ENCODE assay signal across 8 cellular contexts in the genomic region with DNA sequence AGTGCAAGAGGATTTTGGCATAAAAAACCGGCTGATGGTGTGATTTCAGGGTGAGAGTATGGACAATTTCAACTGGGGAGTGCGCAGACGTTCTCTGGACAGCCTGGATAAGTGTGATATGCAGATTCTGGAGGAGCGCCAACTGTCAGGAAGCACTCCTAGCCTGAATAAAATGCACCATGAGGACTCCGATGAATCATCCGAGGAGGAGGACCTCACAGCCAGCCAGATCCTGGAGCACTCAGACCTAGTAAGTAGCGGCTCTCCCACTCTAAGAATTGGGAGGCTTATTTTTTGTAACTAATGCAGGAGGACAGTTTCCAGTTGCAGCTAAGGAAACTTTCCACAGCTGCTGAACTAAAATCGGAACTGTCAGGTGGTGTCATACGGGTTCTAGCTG. TPM values are rescaled to one million over a fixed set of nuclear protein-coding genes. Genes with fewer than 3 reads are reported as not detected.
DNase-seq lines count a peak whose midpoint lies in the region; ATAC-seq and TF ChIP-seq lines count a peak whose summit lies in the region.

No MANE protein-coding gene starts in this region.

- no peaks in the 10 kb centered on the region for H3K9me3 Mint-ChIP-seq in stimulated activated naive CD8-positive, alpha-beta T cell treated with anti-CD3 and anti-CD28 coated beads, Interleukin-15, amount 100 ng/mL, for 72 hours
- H3K9me3 Mint-ChIP-seq in Calu3 (ENCODE audit: low read depth, unreplicated experiment): no peaks in the 10 kb centered on the region

- no peak overlapping the region for H3K4me3 ChIP-seq in MG63

- H3K36me3 Mint-ChIP-seq in Calu3 (ENCODE audit: insufficient read depth, unreplicated experiment): no peaks in the 10 kb centered on the region

- H3K27ac Mint-ChIP-seq in stimulated activated naive CD8-positive, alpha-beta T cell treated with anti-CD3 and anti-CD28 coated beads, Interleukin-15, amount 100 ng/mL, for 72 hours: no peak overlapping the region
- no peak overlapping the region for H3K27ac Mint-ChIP-seq in Calu3 (ENCODE audit: unreplicated experiment)

- H3K9me3 ChIP-seq in MG63: no peaks in the 10 kb centered on the region

- H3K4me3 Mint-ChIP-seq in stimulated activated naive CD8-positive, alpha-beta T cell treated with anti-CD3 and anti-CD28 coated beads, Interleukin-15, amount 100 ng/mL, for 72 hours: no peak overlapping the region
- no peak overlapping the region for H3K4me3 Mint-ChIP-seq in Calu3 (ENCODE audit: low read depth, unreplicated experiment)

- H3K27me3 Mint-ChIP-seq in stimulated activated naive CD8-positive, alpha-beta T cell treated with anti-CD3 and anti-CD28 coated beads, Interleukin-15, amount 100 ng/mL, for 72 hours: no peaks in the 10 kb centered on the region
- H3K27me3 Mint-ChIP-seq in Calu3 (ENCODE audit: unreplicated experiment): no peaks in the 10 kb centered on the region

- no peak for ATAC-seq in stimulated activated naive CD8-positive, alpha-beta T cell treated with anti-CD3 and anti-CD28 coated beads, Interleukin-15, amount 100 ng/mL, for 72 hours
- ATAC-seq in GM19467 (IDR thresholded peaks at IDR 0.05; ENCODE audit: unreplicated experiment): no peak

- no TSS peak for BruUV-seq in Calu3 (replicated peaks; lab: Mats Ljungman, UMichigan)

- H3K27me3 ChIP-seq in MG63: no peaks in the 10 kb centered on the region

- no peaks in the 10 kb centered on the region for H3K36me3 ChIP-seq in MG63

- no peak for TF ChIP-seq CTCF in Calu3 (IDR thresholded peaks at IDR 0.05; ENCODE audit: unreplicated experiment)

- H3K4me1 Mint-ChIP-seq in stimulated activated naive CD8-positive, alpha-beta T cell treated with anti-CD3 and anti-CD28 coated beads, Interleukin-15, amount 100 ng/mL, for 72 hours: no peaks in the 10 kb centered on the region
- no peaks in the 10 kb centered on the region for H3K4me1 Mint-ChIP-seq in Calu3 (ENCODE audit: low read depth, unreplicated experiment)

- DNase-seq in MG63 (peak; percentile 46), cerebellar cortex (ENCODE audit: low spot score) (peak; percentile 66), kidney glomerular epithelial cell (lab: John Stamatoyannopoulos, UW) (peak; percentile 27), stromal cell of bone marrow (ENCODE audit: low read depth) (peak; percentile 60), Calu3 (no peak)
- no peak for DNase-seq in stimulated activated naive CD8-positive, alpha-beta T cell treated with anti-CD3 and anti-CD28 coated beads, Interleukin-15, amount 100 ng/mL, for 72 hours
- no peak for DNase-seq in activated CD4-positive, alpha-beta T cell treated with anti-CD3 and anti-CD28 coated beads, Interleukin-2, amount 50 U/mL, for 4 hours

- CTCF ChIA-PET in Calu3 (lab: Charles Lee): no interaction called here

- intact Hi-C loops in Calu3 (cut with micrococcal nuclease; ENCODE audit: unreplicated experiment): no loop called here

RNA-seq across cellular contexts. Expression of a gene that starts 53.6 kb away (rescaled TPM):
- not detected in 2 replicates for total RNA-seq in MG63 (2014; rRNA removed; shearing (Covaris generic); ENCODE audit: low replicate concordance)
- not detected in 2 replicates for total RNA-seq in Calu3 (2022)

RNA-seq across cellular contexts. Expression of a gene that starts 53.7 kb away (rescaled TPM):
- total RNA-seq in MG63 (2014; rRNA removed; shearing (Covaris generic); ENCODE audit: low replicate concordance): 6.1 and 11.2 TPM in 2 replicates
- total RNA-seq in Calu3 (2022): 11.0 and 12.8 TPM in 2 replicates

Comparison
In these comparisons a context has a peak if more than half of its experiments do, and no peak if none do; other contexts are left out.
1. DNase-seq: peak in MG63 (single experiment), cerebellar cortex (single experiment), kidney glomerular epithelial cell (single experiment) and stromal cell of bone marrow (single experiment); none in stimulated activated naive CD8-positive, alpha-beta T cell treated with anti-CD3 and anti-CD28 coated beads, Interleukin-15, amount 100 ng/mL, for 72 hours (0 of 2), activated CD4-positive, alpha-beta T cell treated with anti-CD3 and anti-CD28 coated beads, Interleukin-2, amount 50 U/mL, for 4 hours (0 of 2) and Calu3 (single experiment).